Comparison of ENCODE assay signal across 17 cellular contexts in genomic region chr10:924524-924859, GRCh38. TPM values are rescaled to one million over a fixed set of nuclear protein-coding genes. Genes with fewer than 3 reads are reported as not detected.
DNase-seq lines count a peak whose midpoint lies in the region; ATAC-seq, FAIRE-seq and TF ChIP-seq lines count a peak whose summit lies in the region.
"Had no signal": no experiment of that assay in that cellular context is flagged by ENCODE, and none has a peak within 500 bp of the region (broad histone marks: within the 10 kb centered on the region; RNA-seq: fewer than 3 reads in every experiment).

No MANE protein-coding gene starts in this region.

- no peak for TF ChIP-seq POLR2A in GM12891 (IDR thresholded peaks at IDR 0.05; ENCODE audit: low read depth, low read length)

- CTCF ChIA-PET in activated CD8-positive, alpha-beta T cell treated with anti-CD3 and anti-CD28 coated beads, Interleukin-2, amount 10 ng/mL, durations not matched to agents 7 days and 5 days (lab: Charles Lee): no interaction called here

- peaks cover 51% of the 10 kb centered on the region for H3K4me1 Mint-ChIP-seq in CD14-positive monocyte
- peaks cover 42% of the 10 kb centered on the region for H3K4me1 Mint-ChIP-seq in activated CD8-positive, alpha-beta T cell treated with anti-CD3 and anti-CD28 coated beads, Interleukin-2, amount 10 ng/mL, durations not matched to agents 7 days and 5 days (ENCODE audit: low read depth)
- peaks cover 47 to 79% of the 10 kb centered on the region in 2 donors for H3K4me1 Mint-ChIP-seq in immature natural killer cell

- POLR2A ChIA-PET in activated CD8-positive, alpha-beta T cell treated with anti-CD3 and anti-CD28 coated beads, Interleukin-2, amount 10 ng/mL, durations not matched to agents 7 days and 5 days (lab: Charles Lee): interaction anchor here (0.6 kb wide), 1 partner anchor 59 kb away, joined by 3 read pairs; no protein-coding TSS in a partner anchor

- H3K27ac Mint-ChIP-seq in CD14-positive monocyte (peak overlapping the region in 6 of 7 donors; percentile 4 to 69 (median 24)), immature natural killer cell (peak overlapping the region in 4 of 6 donors; percentile 11 to 65 (median 46))
- no peak overlapping the region for H3K27ac Mint-ChIP-seq in activated CD8-positive, alpha-beta T cell treated with anti-CD3 and anti-CD28 coated beads, Interleukin-2, amount 10 ng/mL, durations not matched to agents 7 days and 5 days

- H3K36me3 Mint-ChIP-seq in CD14-positive monocyte (peaks cover 20 to 35% of the 10 kb centered on the region in 2 donors), immature natural killer cell (peaks cover 0 to 8% (median 0%) of the 10 kb centered on the region in 3 donors)
- H3K36me3 Mint-ChIP-seq in activated CD8-positive, alpha-beta T cell treated with anti-CD3 and anti-CD28 coated beads, Interleukin-2, amount 10 ng/mL, durations not matched to agents 7 days and 5 days (ENCODE audit: low read depth): peaks cover 39% of the 10 kb centered on the region

- H3K4me3 Mint-ChIP-seq in CD14-positive monocyte (no peak overlapping the region), immature natural killer cell (peak overlapping the region in 2 of 5 donors; percentile 5 to 28)
- no peak overlapping the region for H3K4me3 Mint-ChIP-seq in activated CD8-positive, alpha-beta T cell treated with anti-CD3 and anti-CD28 coated beads, Interleukin-2, amount 10 ng/mL, durations not matched to agents 7 days and 5 days

- DNase-seq in CD14-positive monocyte (ENCODE audit: low spot score) (no peak), GM12891 (ENCODE audit: insufficient read length, low spot score) (no peak), immature natural killer cell (no peak), C1 segment of cervical spinal cord (lab: John Stamatoyannopoulos, UW) (no peak)
- DNase-seq in activated CD8-positive, alpha-beta T cell treated with anti-CD3 and anti-CD28 coated beads, Interleukin-2, amount 10 ng/mL, durations not matched to agents 7 days and 5 days: no peak
- DNase-seq in activated CD4-positive, alpha-beta T cell treated with anti-CD3 and anti-CD28 coated beads, Interleukin-2, amount 50 U/mL, for 48 hours: no peak
- DNase-seq: activated naive CD4-positive, alpha-beta T cell; brain microvascular endothelial cell; dermis blood vessel endothelial cell; GDM1; Karpas-422; NCI-H1417; small intestine had no signal

- H3K27me3 Mint-ChIP-seq in CD14-positive monocyte (ENCODE audit: low read depth in 3 of 3) (no peaks in the 10 kb centered on the region), immature natural killer cell (ENCODE audit: low read depth in 3 of 3) (peaks cover 0 to 4% (median 0%) of the 10 kb centered on the region in 3 donors)
- H3K27me3 Mint-ChIP-seq in activated CD8-positive, alpha-beta T cell treated with anti-CD3 and anti-CD28 coated beads, Interleukin-2, amount 10 ng/mL, durations not matched to agents 7 days and 5 days (ENCODE audit: low read depth): no peaks in the 10 kb centered on the region

- no peak for FAIRE-seq in GM12891 (lab: Jason Lieb, UNC)
- FAIRE-seq: D721Med, small intestine had no signal

- H3K9me3 Mint-ChIP-seq in CD14-positive monocyte: no peaks in the 10 kb centered on the region
- no peaks in the 10 kb centered on the region for H3K9me3 Mint-ChIP-seq in activated CD8-positive, alpha-beta T cell treated with anti-CD3 and anti-CD28 coated beads, Interleukin-2, amount 10 ng/mL, durations not matched to agents 7 days and 5 days (ENCODE audit: insufficient read depth)
- no peaks in the 10 kb centered on the region for H3K9me3 Mint-ChIP-seq in immature natural killer cell

- intact Hi-C loops in CD14-positive monocyte (cut with micrococcal nuclease): no loop called here

- TF ChIP-seq CTCF in CD14-positive monocyte (IDR thresholded peaks at IDR 0.05): no peak

- peak; percentile 34 for ATAC-seq in activated CD8-positive, alpha-beta T cell treated with anti-CD3 and anti-CD28 coated beads, Interleukin-2, amount 10 ng/mL, durations not matched to agents 7 days and 5 days
- ATAC-seq in activated CD4-positive, CD25-positive, alpha-beta regulatory T cell treated with anti-CD3 and anti-CD28 coated beads, Interleukin-2, amount 50 U/mL, for 24 hours: no peak
- ATAC-seq in GM19395 (IDR thresholded peaks at IDR 0.05; ENCODE audit: unreplicated experiment): no peak
- ATAC-seq: esophagus mucosa had no signal

TF ChIP-seq in GM12891, 5 proteins besides CTCF, POLR2A, EP300 and RAD21:
- TF ChIP-seq PAX5 (IDR thresholded peaks at IDR 0.05; ENCODE audit: insufficient read depth, low read length, severe bottlenecking) (no peak), POU2F2 (IDR thresholded peaks at IDR 0.05; ENCODE audit: low read depth, low read length) (no peak), POLR2AphosphoS5 (IDR thresholded peaks at IDR 0.05; ENCODE audit: low read depth, low read length) (0 out of 2 replicates have a peak, but pooled peaks have one; percentile 25), TAF1 (IDR thresholded peaks at IDR 0.05; ENCODE audit: low read depth, low read length) (no peak), SPI1 (IDR thresholded peaks at IDR 0.05; ENCODE audit: low read depth, low read length) (no peak)

RNA-seq across cellular contexts. Expression of gene LARP4B, which starts 7.0 kb away (rescaled TPM):
- 10 to 100 TPM; 17.2 to 33.0 TPM for polyA plus RNA-seq in CD14-positive monocyte
- polyA plus RNA-seq in GM12891 (2012; ENCODE audit: low read depth, missing spikeins): 20.1 TPM
- total RNA-seq in activated CD8-positive, alpha-beta T cell treated with anti-CD3 and anti-CD28 coated beads, Interleukin-2, amount 10 ng/mL, durations not matched to agents 7 days and 5 days: 100 to 1,000 TPM; 107 to 108 TPM
- polyA plus RNA-seq in immature natural killer cell: 10 to 100 TPM in 2 of 3 donors, 1 to 10 TPM in 1; 4.7 to 35.8 (median 13.3) TPM
